Comparison of ENCODE assay signal across 12 cellular contexts in the genomic region with DNA sequence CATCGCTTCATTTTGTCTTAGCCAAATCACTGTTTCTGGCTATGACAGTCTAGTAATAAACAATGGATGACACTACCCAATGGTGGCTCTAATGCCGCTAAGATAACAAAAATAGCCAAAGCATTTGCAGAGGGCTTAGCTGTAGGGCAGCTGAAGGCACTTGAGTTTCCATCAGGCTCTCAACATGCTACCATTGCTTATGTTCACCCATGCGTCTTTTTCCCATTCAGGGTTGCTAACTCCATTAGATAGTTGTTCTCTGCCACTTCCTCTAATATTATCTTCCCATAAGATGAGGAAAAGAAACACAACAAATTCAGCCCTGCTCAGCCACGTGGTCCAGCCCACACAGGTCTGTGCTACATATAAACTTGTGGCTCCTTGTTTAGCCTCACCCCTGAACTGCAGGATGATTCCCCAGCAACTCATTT.
DNase-seq lines count a peak whose midpoint lies in the region; ATAC-seq and TF ChIP-seq lines count a peak whose summit lies in the region.
"Had no signal": no experiment of that assay in that cellular context is flagged by ENCODE, and none has a peak within 500 bp of the region (broad histone marks: within the 10 kb centered on the region; RNA-seq: fewer than 3 reads in every experiment).

No MANE protein-coding gene starts in this region.

- no peaks in the 10 kb centered on the region for H3K9me3 Mint-ChIP-seq in T-helper 2 cell treated with Interferon-gamma antibody and Interleukin-4, amounts not matched to agents 5 μg/mL and 100 μg/mL, for 36 hours

- H3K4me1 ChIP-seq in PC-9 (replicated peaks; ENCODE audit: insufficient read depth): peaks cover 62% of the 10 kb centered on the region

- intact Hi-C loops in PC-9 (cut with micrococcal nuclease; ENCODE audit: unreplicated experiment): no loop called here

- H3K27me3 Mint-ChIP-seq in T-helper 2 cell treated with Interferon-gamma antibody and Interleukin-4, amounts not matched to agents 5 μg/mL and 100 μg/mL, for 36 hours (ENCODE audit: low read depth): no peaks in the 10 kb centered on the region

- peak overlapping the region; percentile 77 for H3K27ac Mint-ChIP-seq in T-helper 2 cell treated with Interferon-gamma antibody and Interleukin-4, amounts not matched to agents 5 μg/mL and 100 μg/mL, for 36 hours

- H3K9me2 ChIP-seq in PC-9 (ENCODE audit: insufficient read depth): no peaks in the 10 kb centered on the region

- no peaks in the 10 kb centered on the region for H4K20me1 ChIP-seq in PC-9 (ENCODE audit: insufficient read depth)

- peak overlapping the region; percentile 14 for H3K4me3 Mint-ChIP-seq in T-helper 2 cell treated with Interferon-gamma antibody and Interleukin-4, amounts not matched to agents 5 μg/mL and 100 μg/mL, for 36 hours

- peaks cover 58% of the 10 kb centered on the region for H3K4me1 Mint-ChIP-seq in T-helper 2 cell treated with Interferon-gamma antibody and Interleukin-4, amounts not matched to agents 5 μg/mL and 100 μg/mL, for 36 hours (ENCODE audit: low read depth)

- no peak overlapping the region for H2AFZ ChIP-seq in PC-9

- CTCF ChIA-PET in PC-9 (lab: Charles Lee): no interaction called here

- H3K79me2 ChIP-seq in PC-9 (ENCODE audit: low read depth): no peaks in the 10 kb centered on the region

- H3K36me3 ChIP-seq in PC-9 (ENCODE audit: low read depth): no peaks in the 10 kb centered on the region

- POLR2A ChIA-PET in PC-9 (lab: Charles Lee; ENCODE audit: unreplicated experiment): no interaction called here

- no TSS peak for BruUV-seq in PC-9 (replicated peaks; lab: Mats Ljungman, UMichigan)

- no peaks in the 10 kb centered on the region for H3K27me3 ChIP-seq in layer of hippocampus (ENCODE audit: control insufficient read depth, insufficient read depth, low read length)
- no peaks in the 10 kb centered on the region for H3K27me3 ChIP-seq in PC-9 (ENCODE audit: insufficient read depth, low read depth)

- peaks cover 15% of the 10 kb centered on the region for H3K36me3 Mint-ChIP-seq in T-helper 2 cell treated with Interferon-gamma antibody and Interleukin-4, amounts not matched to agents 5 μg/mL and 100 μg/mL, for 36 hours (ENCODE audit: low read depth)
- H3K36me3 Mint-ChIP-seq: naive B cell had no signal

- H3K27ac ChIP-seq in VCaP (peak overlapping the region; percentile 73), layer of hippocampus (ENCODE audit: low read depth, low read length) (peak overlapping the region; percentile 4), substantia nigra (ENCODE audit: low read depth, low read length, poor library complexity, severe bottlenecking) (peak overlapping the region; percentile 86), PC-9 (no peak overlapping the region)

- peaks cover 32% of the 10 kb centered on the region for H3F3A ChIP-seq in PC-9 (ENCODE audit: insufficient read depth, low read depth)

- no peak for ATAC-seq in HG03097 (IDR thresholded peaks at IDR 0.05; ENCODE audit: low FRiP score, unreplicated experiment)

- no peak overlapping the region for H3K4me3 ChIP-seq in PC-9

- TF ChIP-seq CTCF in VCaP (conservative IDR thresholded peaks at IDR 0.05) (no peak), PC-9 (conservative IDR thresholded peaks at IDR 0.05) (no peak)

- DNase-seq in T-helper 2 cell treated with Interferon-gamma antibody and Interleukin-4, amounts not matched to agents 5 μg/mL and 100 μg/mL, for 36 hours (ENCODE audit: low spot score): no peak
- DNase-seq in T-helper 2 cell (no peak), substantia nigra (lab: John Stamatoyannopoulos, UW) (no peak), NCI-H2227 treated with DMSO at 0.1 percent for 48 hours (lab: John Stamatoyannopoulos, UW) (no peak), PC-9 (no peak)
- DNase-seq: activated CD4-positive, alpha-beta T cell treated with anti-CD3 and anti-CD28 coated beads for 4 hours; effector memory CD4-positive, alpha-beta T cell; naive B cell; NCI-H187 treated with DMSO at 0.1 percent for 48 hours had no signal

- H3K9me3 ChIP-seq in PC-9 (ENCODE audit: insufficient read depth, low read depth): no peaks in the 10 kb centered on the region

- no peak overlapping the region for H3K4me2 ChIP-seq in PC-9
